Comparison of ENCODE assay signal across 9 cellular contexts in the genomic region with DNA sequence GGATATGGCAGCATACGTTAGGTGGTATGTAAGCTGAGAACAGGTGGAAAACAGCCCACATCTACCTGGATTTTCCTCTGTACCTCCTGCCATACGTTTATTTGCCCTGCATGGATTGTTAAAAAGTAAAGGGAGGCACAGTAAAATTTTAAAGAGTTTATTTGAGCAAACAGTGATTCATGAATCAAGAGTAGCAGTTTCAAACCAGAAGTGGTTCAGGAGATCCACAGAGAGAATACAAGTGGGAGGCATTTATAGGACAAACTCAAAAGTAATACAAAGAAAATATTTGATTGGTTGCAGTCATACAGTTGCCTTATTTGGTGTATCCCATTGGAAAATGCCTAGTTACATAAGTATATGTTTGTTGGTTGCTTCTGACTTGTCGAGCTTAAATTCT.
"Had no signal": no experiment of that assay in that cellular context is flagged by ENCODE, and none has a peak within 500 bp of the region (broad histone marks: within the 10 kb centered on the region; RNA-seq: fewer than 3 reads in every experiment).

No MANE protein-coding gene starts in this region.

- H3K9ac ChIP-seq: GM23248 had no signal

- H3K9me3 ChIP-seq: HAP-1 had no signal

- H3K36me3 ChIP-seq: HAP-1 had no signal

- DNase-seq: GM23248, GOT3, H7, HFFc6, KBM-7 had no signal

- H3K27ac ChIP-seq: GM23248, HL-60 had no signal

- H3K4me3 ChIP-seq: GM23248, HAP-1 had no signal

- H3K4me1 ChIP-seq: HAP-1 had no signal

- H2AFZ ChIP-seq: GM23248 had no signal

- ATAC-seq: HCT116, HepG2 had no signal
